ENCODE assay signal across 8 cellular contexts in the genomic region with DNA sequence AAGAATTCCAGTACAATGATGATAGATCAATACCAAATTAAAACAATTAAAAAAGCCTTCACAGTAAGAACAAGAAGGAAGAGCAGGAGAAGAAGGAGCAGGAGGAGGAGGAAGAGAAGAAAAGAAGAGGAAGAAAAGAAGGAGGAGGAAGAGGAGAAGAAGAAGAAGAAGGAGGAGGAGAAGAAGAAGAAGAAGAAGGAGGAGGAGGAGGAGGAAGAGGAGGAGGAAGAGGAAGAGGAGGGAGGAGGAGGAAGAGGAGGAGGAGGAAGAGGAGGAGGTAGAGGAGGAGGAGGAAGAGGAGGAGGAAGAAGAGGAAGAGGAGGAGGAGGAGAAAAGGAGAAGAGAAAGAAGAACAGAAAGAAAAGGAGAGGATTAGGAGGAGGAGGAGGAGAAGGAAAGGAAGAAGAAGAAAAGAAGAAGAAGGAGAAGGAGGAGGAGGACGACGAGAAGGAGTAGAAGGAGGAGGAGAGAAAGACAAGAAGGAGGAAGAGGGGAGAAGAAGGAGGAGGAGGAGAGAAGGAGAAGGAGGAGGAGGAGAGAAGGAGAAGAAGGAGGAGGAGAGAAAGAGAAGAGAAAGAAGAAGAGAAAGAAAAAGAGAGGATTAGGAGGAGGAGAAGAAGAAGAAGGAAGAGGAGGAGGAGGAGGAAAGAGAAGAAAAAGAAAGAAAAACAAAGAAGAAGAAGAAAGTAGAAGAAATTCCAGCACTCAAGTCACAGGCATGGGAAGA.
"Had no signal": no experiment of that assay in that cellular context is flagged by ENCODE, and none has a peak within 500 bp of the region (broad histone marks: within the 10 kb centered on the region; RNA-seq: fewer than 3 reads in every experiment).

No MANE protein-coding gene starts in this region.

- ATAC-seq: GM12878 had no signal

- DNase-seq: GDM1, GF-D8 had no signal

- H3K4me3 ChIP-seq: GM12878 had no signal

- FAIRE-seq: G401.6, GM12878, GM12891, GM12892, GM18507, GM19239 had no signal
